Comparison of ENCODE assay signal across 14 cellular contexts in genomic region chr1:31514117-31514516, GRCh38.
DNase-seq lines count a peak whose midpoint lies in the region; ATAC-seq and TF ChIP-seq lines count a peak whose summit lies in the region.
"Had no signal": no experiment of that assay in that cellular context is flagged by ENCODE, and none has a peak within 500 bp of the region (broad histone marks: within the 10 kb centered on the region; RNA-seq: fewer than 3 reads in every experiment).

No MANE protein-coding gene starts in this region.

- peak; percentile 4; the same call in 1 of the 2 replicates for TF ChIP-seq RAD21 in HCT116 (IDR thresholded peaks at IDR 0.05; ENCODE audit: low read depth)

- BruUV-seq in mammary epithelial cell (replicated peaks; lab: Mats Ljungman, UMichigan) = no TSS peak
- no TSS peak for BruUV-seq in HCT116 (replicated peaks; lab: Mats Ljungman, UMichigan)

- H3K27me3 ChIP-seq in breast epithelium (no peaks in the 10 kb centered on the region), mammary epithelial cell (ENCODE audit: insufficient read depth, low read length) (no peaks in the 10 kb centered on the region), HCT116 (ENCODE audit: insufficient read depth, low read length) (no peaks in the 10 kb centered on the region), endodermal cell (ENCODE audit: control insufficient read depth, insufficient read depth, low read length, poor library complexity, severe bottlenecking) (no peaks in the 10 kb centered on the region), trophoblast cell (ENCODE audit: insufficient read depth, low read length) (no peaks in the 10 kb centered on the region), transverse colon (no peaks in the 10 kb centered on the region)
- H3K27me3 ChIP-seq: BLaER1 treated with 17β-estradiol and CSF1 and Interleukin-3, amounts not matched to agents 10 nM and 100 nM had no signal

- H3K36me3 Mint-ChIP-seq in endodermal cell (ENCODE audit: low read depth) = no peaks in the 10 kb centered on the region
- peaks cover 3 to 5% of the 10 kb centered on the region in 2 donors for H3K36me3 Mint-ChIP-seq in stimulated activated naive B cell treated with anti-CD40 and anti-IgM and Interleukin-4, amounts not matched to agents 10 μg/mL and 1 μg/mL and 100 μg/mL, for 72 hours
- H3K36me3 Mint-ChIP-seq: CD8-positive, alpha-beta T cell had no signal

- RAD21 ChIA-PET in HCT116 (lab: Charles Lee; ENCODE audit: low non-redundant PET in 1 of 2, low total read pairs in 2 of 2, uncharacterized antibody in 2 of 2, unreplicated experiment in 2 of 2) = no interaction called here

- no peak overlapping the region for H2BK120ac ChIP-seq in trophoblast cell (ENCODE audit: insufficient read depth, low read length, poor library complexity)

- peak overlapping the region; percentile 50 for H3K14ac ChIP-seq in trophoblast cell (ENCODE audit: low read length)

- no peak for DNase-seq in breast epithelium (ENCODE audit: low spot score in 2 of 2)
- DNase-seq in mammary epithelial cell = no peak
- no peak for DNase-seq in HCT116 (ENCODE audit: low read depth, low spot score)
- no peak for DNase-seq in endodermal cell
- no peak for DNase-seq in trophoblast cell
- DNase-seq in stimulated activated naive B cell treated with anti-CD40 and anti-IgM and Interleukin-4, amounts not matched to agents 10 μg/mL and 1 μg/mL and 100 μg/mL, for 72 hours = no peak
- no peak for DNase-seq in NCI-H2107 (lab: John Stamatoyannopoulos, UW)
- no peak for DNase-seq in transverse colon
- DNase-seq: DMS 273 treated with DMSO at 0.1 percent for 48 hours, GM23248 had no signal

- H3K4me2 ChIP-seq in mammary epithelial cell (ENCODE audit: insufficient read depth, low read depth, low read length) (no peak overlapping the region), HCT116 (ENCODE audit: low read length) (no peak overlapping the region), trophoblast cell (ENCODE audit: low read length) (no peak overlapping the region)
- H3K4me2 ChIP-seq: BLaER1 treated with 17β-estradiol and CSF1 and Interleukin-3, amounts not matched to agents 10 nM and 100 nM had no signal

- no peak overlapping the region for H4K12ac ChIP-seq in trophoblast cell (ENCODE audit: low read depth, low read length)

- TF ChIP-seq CTCF in breast epithelium (IDR thresholded peaks at IDR 0.05) = no peak
- TF ChIP-seq CTCF in mammary epithelial cell (conservative IDR thresholded peaks at IDR 0.05 in 1 of 2, IDR thresholded peaks at IDR 0.05 in 1 of 2; ENCODE audit: extremely low read depth in 1 of 2, insufficient read depth in 1 of 2, low read depth in 1 of 2, low read length in 2 of 2) = no peak
- no peak for TF ChIP-seq CTCF in HCT116 (IDR thresholded peaks at IDR 0.05 in 2 of 3, conservative IDR thresholded peaks at IDR 0.05 in 1 of 3; ENCODE audit: borderline replicate concordance in 1 of 3, insufficient read depth in 1 of 3, low read depth in 2 of 3, low read length in 2 of 3)
- TF ChIP-seq CTCF in endodermal cell (conservative IDR thresholded peaks at IDR 0.05) = peak; percentile 54
- TF ChIP-seq CTCF in transverse colon (IDR thresholded peaks at IDR 0.05) = no peak

- in situ Hi-C loops in mammary epithelial cell (cut with MboI; ENCODE audit: low sequenced_read_pairs in 2 of 2) (no loop called here), transverse colon (cut with MboI; ENCODE audit: low pct_ligation_motif_present in 1 of 4, low pct_unique_long_range_greater_than_20kb in 1 of 4, low sequenced_read_pairs in 3 of 4) (no loop called here)

- H3K4me1 ChIP-seq in breast epithelium (no peaks in the 10 kb centered on the region), mammary epithelial cell (ENCODE audit: insufficient read depth, low read length) (peaks cover 2% of the 10 kb centered on the region), HCT116 (ENCODE audit: control insufficient read depth in 1 of 2, insufficient read depth in 2 of 2, low read length in 2 of 2) (peaks cover 0 to 5% of the 10 kb centered on the region in 2 experiments; a peak in 1 of 4 replicates), endodermal cell (ENCODE audit: control insufficient read depth, insufficient read depth, low read length) (no peaks in the 10 kb centered on the region), trophoblast cell (ENCODE audit: control insufficient read depth in 1 of 2, insufficient read depth in 2 of 2, low read length in 2 of 2) (peaks cover 19 to 26% of the 10 kb centered on the region in 2 experiments), transverse colon (peaks cover 0 to 22% (median 5%) of the 10 kb centered on the region in 4 donors)

- peaks cover 0 to 6% of the 10 kb centered on the region in 2 donors for H3K9me3 ChIP-seq in breast epithelium
- H3K9me3 ChIP-seq in mammary epithelial cell (replicated peaks; ENCODE audit: insufficient read depth, low read length) = no peaks in the 10 kb centered on the region
- no peaks in the 10 kb centered on the region for H3K9me3 ChIP-seq in HCT116 (ENCODE audit: control insufficient read depth in 1 of 2, insufficient read depth in 1 of 2, low read depth in 1 of 2, low read length in 2 of 2)
- H3K9me3 ChIP-seq in endodermal cell (ENCODE audit: control insufficient read depth, low read length) = peaks cover 12% of the 10 kb centered on the region
- H3K9me3 ChIP-seq in trophoblast cell (ENCODE audit: insufficient read depth, low read depth, low read length) = no peaks in the 10 kb centered on the region
- H3K9me3 ChIP-seq in transverse colon = no peaks in the 10 kb centered on the region

- peak overlapping the region; percentile 61 for H2BK12ac ChIP-seq in trophoblast cell (ENCODE audit: low read length)

- TF ChIP-seq EP300 in transverse colon (IDR thresholded peaks at IDR 0.05; ENCODE audit: low read depth) = no peak

- intact Hi-C loops in breast epithelium (cut with DNase I; ENCODE audit: low total_unique reads) = no loop called here
- intact Hi-C loops in mammary epithelial cell (cut with micrococcal nuclease) = no loop called here
- intact Hi-C loops in HCT116 (cut with micrococcal nuclease) = no loop called here
- intact Hi-C loops in transverse colon (cut with DNase I; ENCODE audit: low total_unique reads) = no loop called here

- 67% methylated on average over 5 of the region's 5 CpGs for WGBS in mammary epithelial cell (ENCODE audit: low coverage, missing lambda C conversion rate)
- 71% methylated on average over 5 of the region's 5 CpGs; no CpG with 5 or more reads in 1 of the 2 experiments for WGBS in endodermal cell (ENCODE audit: insufficient coverage in 1 of 2, insufficient read length in 1 of 2), 2 experiments
- no CpG with 5 or more reads among the region's 5 CpGs for WGBS in trophoblast cell (ENCODE audit: extremely low coverage, insufficient coverage, insufficient read length)
- 100% methylated on average over 4 of the region's 5 CpGs; no CpG with 5 or more reads in 1 of the 2 donors for WGBS in transverse colon (ENCODE audit: low coverage in 1 of 2), 2 donors

- H3K9me2 ChIP-seq in HCT116 (ENCODE audit: insufficient read depth) = no peaks in the 10 kb centered on the region

- H3K9ac ChIP-seq in mammary epithelial cell (ENCODE audit: insufficient read depth, low read length) (no peak overlapping the region), HCT116 (ENCODE audit: low read length) (no peak overlapping the region), endodermal cell (ENCODE audit: extremely low read depth, low read length, poor library complexity, severe bottlenecking) (no peak overlapping the region), trophoblast cell (ENCODE audit: low read length) (no peak overlapping the region)
- H3K9ac ChIP-seq: BLaER1 treated with 17β-estradiol and CSF1 and Interleukin-3, amounts not matched to agents 10 nM and 100 nM; GM23248 had no signal

- H4K8ac ChIP-seq in trophoblast cell (ENCODE audit: low read depth, low read length) = no peak overlapping the region

- peaks cover 13% of the 10 kb centered on the region for H3K79me1 ChIP-seq in trophoblast cell (ENCODE audit: low read length)

- H3K4ac ChIP-seq in trophoblast cell (ENCODE audit: low read depth, low read length) = no peak overlapping the region

- H3K27me3 Mint-ChIP-seq in endodermal cell (ENCODE audit: insufficient read depth) = no peaks in the 10 kb centered on the region
- H3K27me3 Mint-ChIP-seq in stimulated activated naive B cell treated with anti-CD40 and anti-IgM and Interleukin-4, amounts not matched to agents 10 μg/mL and 1 μg/mL and 100 μg/mL, for 72 hours = peaks cover 9 to 12% of the 10 kb centered on the region in 2 donors

- H3K36me3 ChIP-seq in breast epithelium = no peaks in the 10 kb centered on the region
- no peaks in the 10 kb centered on the region for H3K36me3 ChIP-seq in mammary epithelial cell (ENCODE audit: insufficient read depth, low read length)
- no peaks in the 10 kb centered on the region for H3K36me3 ChIP-seq in HCT116 (ENCODE audit: control insufficient read depth in 1 of 2, insufficient read depth in 2 of 2, low read length in 2 of 2)
- H3K36me3 ChIP-seq in endodermal cell (ENCODE audit: control insufficient read depth, insufficient read depth, low read length) = no peaks in the 10 kb centered on the region
- no peaks in the 10 kb centered on the region for H3K36me3 ChIP-seq in trophoblast cell (ENCODE audit: control insufficient read depth in 1 of 2, insufficient read depth in 2 of 2, low read length in 2 of 2)
- no peaks in the 10 kb centered on the region for H3K36me3 ChIP-seq in transverse colon

- H3K18ac ChIP-seq in trophoblast cell (ENCODE audit: low read length) = no peak overlapping the region

- no peaks in the 10 kb centered on the region for H4K20me1 ChIP-seq in mammary epithelial cell (ENCODE audit: insufficient read depth, low read length)
- H4K20me1 ChIP-seq in HCT116 (ENCODE audit: insufficient read depth) = no peaks in the 10 kb centered on the region

- no peak overlapping the region for H3K4me3 ChIP-seq in breast epithelium
- H3K4me3 ChIP-seq in mammary epithelial cell (replicated peaks in 1 of 3; ENCODE audit: insufficient read depth in 1 of 3, low read depth in 2 of 3, low read length in 3 of 3) = no peak overlapping the region
- H3K4me3 ChIP-seq in HCT116 (replicated peaks in 1 of 2; ENCODE audit: low read depth in 1 of 2, low read length in 2 of 2) = no peak overlapping the region
- no peak overlapping the region for H3K4me3 ChIP-seq in endodermal cell (ENCODE audit: low read length)
- H3K4me3 ChIP-seq in trophoblast cell (ENCODE audit: low read depth, low read length) = no peak overlapping the region
- H3K4me3 ChIP-seq in transverse colon = no peak overlapping the region
- H3K4me3 ChIP-seq: GM23248 had no signal

- H3K27ac Mint-ChIP-seq in endodermal cell = no peak overlapping the region
- no peak overlapping the region for H3K27ac Mint-ChIP-seq in stimulated activated naive B cell treated with anti-CD40 and anti-IgM and Interleukin-4, amounts not matched to agents 10 μg/mL and 1 μg/mL and 100 μg/mL, for 72 hours
- H3K27ac Mint-ChIP-seq: B cell; CD8-positive, alpha-beta T cell had no signal

- H3K27ac ChIP-seq in breast epithelium (peak overlapping the region; percentile 61 to 73), mammary epithelial cell (ENCODE audit: insufficient read depth, low read depth, low read length) (no peak overlapping the region), HCT116 (ENCODE audit: low read depth, low read length) (no peak overlapping the region), endodermal cell (ENCODE audit: low read depth, low read length) (no peak overlapping the region), trophoblast cell (ENCODE audit: low read depth, low read length) (no peak overlapping the region), transverse colon (no peak overlapping the region)
- H3K27ac ChIP-seq: 22Rv1; BLaER1 treated with 17β-estradiol and CSF1 and Interleukin-3, amounts not matched to agents 10 nM and 100 nM; GM23248 had no signal

- H3K4me3 Mint-ChIP-seq in endodermal cell = no peak overlapping the region
- H3K4me3 Mint-ChIP-seq in stimulated activated naive B cell treated with anti-CD40 and anti-IgM and Interleukin-4, amounts not matched to agents 10 μg/mL and 1 μg/mL and 100 μg/mL, for 72 hours = no peak overlapping the region
- H3K4me3 Mint-ChIP-seq: B cell; CD8-positive, alpha-beta T cell had no signal

- no peak for ATAC-seq in HCT116
- ATAC-seq in stimulated activated naive B cell treated with anti-CD40 and anti-IgM and Interleukin-4, amounts not matched to agents 10 μg/mL and 1 μg/mL and 100 μg/mL, for 72 hours (replicated peaks) = no peak
- ATAC-seq: CD8-positive, alpha-beta T cell had no signal

- POLR2A ChIA-PET in HCT116 (lab: Charles Lee) = no interaction called here

- peaks cover 39% of the 10 kb centered on the region for H3K4me1 Mint-ChIP-seq in endodermal cell
- H3K4me1 Mint-ChIP-seq in stimulated activated naive B cell treated with anti-CD40 and anti-IgM and Interleukin-4, amounts not matched to agents 10 μg/mL and 1 μg/mL and 100 μg/mL, for 72 hours = peaks cover 0 to 10% of the 10 kb centered on the region in 2 donors
- H3K4me1 Mint-ChIP-seq: B cell had no signal

- H2BK5ac ChIP-seq in trophoblast cell (ENCODE audit: low read depth, low read length, poor library complexity) = no peak overlapping the region

- CTCF ChIA-PET in mammary epithelial cell (lab: Charles Lee; ENCODE audit: low non-redundant PET) = no interaction called here
- CTCF ChIA-PET in HCT116 (lab: Charles Lee) = no interaction called here

- H4K91ac ChIP-seq in trophoblast cell (ENCODE audit: low read depth, low read length) = peak overlapping the region; percentile 33

- H2AK5ac ChIP-seq in trophoblast cell (ENCODE audit: low read length) = peak overlapping the region; percentile 67

- dilution Hi-C loops in mammary epithelial cell (cut with HindIII; ENCODE audit: low sequenced_read_pairs) = no loop called here

- no peaks in the 10 kb centered on the region for H3K79me2 ChIP-seq in mammary epithelial cell (ENCODE audit: insufficient read depth, low read length)
- no peaks in the 10 kb centered on the region for H3K79me2 ChIP-seq in HCT116 (ENCODE audit: insufficient read depth, low read length)
- H3K79me2 ChIP-seq in trophoblast cell (ENCODE audit: control insufficient read depth, insufficient read depth, low read length, poor library complexity) = peaks cover 1% of the 10 kb centered on the region

- no peak overlapping the region for H3K23ac ChIP-seq in trophoblast cell (ENCODE audit: low read length)

- H2AFZ ChIP-seq in mammary epithelial cell (ENCODE audit: low read depth, low read length) (no peak overlapping the region), HCT116 (ENCODE audit: low read depth, low read length, poor library complexity, severe bottlenecking) (no peak overlapping the region), trophoblast cell (ENCODE audit: insufficient read depth, low read length, poor library complexity) (no peak overlapping the region)
- H2AFZ ChIP-seq: GM23248 had no signal

- no peaks in the 10 kb centered on the region for H3K9me3 Mint-ChIP-seq in endodermal cell
- H3K9me3 Mint-ChIP-seq in stimulated activated naive B cell treated with anti-CD40 and anti-IgM and Interleukin-4, amounts not matched to agents 10 μg/mL and 1 μg/mL and 100 μg/mL, for 72 hours = peaks cover 9 to 11% of the 10 kb centered on the region in 2 donors
- H3K9me3 Mint-ChIP-seq: CD8-positive, alpha-beta T cell had no signal

- TF ChIP-seq POLR2A in breast epithelium (IDR thresholded peaks at IDR 0.05) (no peak), HCT116 (IDR thresholded peaks at IDR 0.05; ENCODE audit: borderline replicate concordance, extremely low read depth, insufficient read depth, insufficient read length) (no peak), transverse colon (IDR thresholded peaks at IDR 0.05) (no peak)

Comparison
In these comparisons a context has a peak if more than half of its experiments do, and no peak if none do; other contexts are left out.
1. H3K27ac ChIP-seq: peak in breast epithelium (2 of 2); none in mammary epithelial cell (single experiment), HCT116 (single experiment), endodermal cell (single experiment), trophoblast cell (single experiment) and transverse colon (0 of 4).